In genomic region chr1:178726545-178726944, GRCh38 we compare ENCODE assay signal across 9 cellular contexts. TPM values are rescaled to one million over a fixed set of nuclear protein-coding genes. Genes with fewer than 3 reads are reported as not detected.
DNase-seq lines count a peak whose midpoint lies in the region; ATAC-seq and TF ChIP-seq lines count a peak whose summit lies in the region.
"Had no signal": no experiment of that assay in that cellular context is flagged by ENCODE, and none has a peak within 500 bp of the region (broad histone marks: within the 10 kb centered on the region; RNA-seq: fewer than 3 reads in every experiment).

No MANE protein-coding gene starts in this region.

- H2AFZ ChIP-seq in SU-DHL-6 (ENCODE audit: low read depth, low read length, severe bottlenecking), result no peak overlapping the region
- no peak overlapping the region for H2AFZ ChIP-seq in hepatocyte

- no peaks in the 10 kb centered on the region for H4K20me1 ChIP-seq in SU-DHL-6 (ENCODE audit: low read depth, low read length)
- H4K20me1 ChIP-seq in hepatocyte (ENCODE audit: insufficient read depth, poor library complexity, severe bottlenecking), result no peaks in the 10 kb centered on the region

- H3K79me2 ChIP-seq in SU-DHL-6 (ENCODE audit: insufficient read depth, low read length) (peaks cover 61% of the 10 kb centered on the region), hepatocyte (peaks cover 49% of the 10 kb centered on the region)

- H3K27ac ChIP-seq in SU-DHL-6 (ENCODE audit: low read depth, low read length) (peak overlapping the region; percentile 80), hepatocyte (peak overlapping the region; percentile 95), stomach (peak overlapping the region in 4 of 5 donors; percentile 76 to 93 (median 92))

- peaks cover 26% of the 10 kb centered on the region for H3F3A ChIP-seq in SU-DHL-6 (ENCODE audit: insufficient read depth)

- intact Hi-C loops in stomach (cut with DNase I; ENCODE audit: low total_unique reads), result no loop called here

- peak overlapping the region; percentile 74 for H3K4me3 ChIP-seq in SU-DHL-6 (ENCODE audit: insufficient read depth, low read length, poor library complexity, severe bottlenecking)
- H3K4me3 ChIP-seq in hepatocyte, result peak overlapping the region; percentile 18
- H3K4me3 ChIP-seq in stomach, result peak overlapping the region; percentile 89 to 99 (median 92)

- no peak for TF ChIP-seq EP300 in stomach (IDR thresholded peaks at IDR 0.05)

- 26% methylated on average over 5 of the region's 5 CpGs for WGBS in hepatocyte (ENCODE audit: low lambda C conversion rate, missing lambda C conversion rate)
- WGBS in stomach, 5 donors, result 11 to 20% (median 14%) methylated on average over 5 of the region's 5 CpGs

- TF ChIP-seq CTCF in SU-DHL-6 (IDR thresholded peaks at IDR 0.05; ENCODE audit: insufficient read depth, low read length, poor library complexity, severe bottlenecking) (no peak), hepatocyte (IDR thresholded peaks at IDR 0.05; ENCODE audit: poor library complexity) (no peak), stomach (IDR thresholded peaks at IDR 0.05) (no peak)

- H3K36me3 ChIP-seq in SU-DHL-6 (ENCODE audit: low read length), result peaks cover 21% of the 10 kb centered on the region
- H3K36me3 ChIP-seq in hepatocyte (replicated peaks; ENCODE audit: insufficient read depth, low read depth), result no peaks in the 10 kb centered on the region
- H3K36me3 ChIP-seq in stomach, result no peaks in the 10 kb centered on the region

- no peak for ATAC-seq in HG03045 (IDR thresholded peaks at IDR 0.05; ENCODE audit: unreplicated experiment)
- no peak for ATAC-seq in HG02759 (IDR thresholded peaks at IDR 0.05; ENCODE audit: unreplicated experiment)

- DNase-seq in NCI-H1417 (lab: John Stamatoyannopoulos, UW), result peak in 2 of 3 experiments; percentile 31 to 51
- no peak for DNase-seq in NCI-H1417 treated with DMSO at 0.1 percent for 48 hours (lab: John Stamatoyannopoulos, UW)
- no peak for DNase-seq in hepatocyte (ENCODE audit: low spot score)
- no peak for DNase-seq in stomach
- no peak for DNase-seq in GM19240 (ENCODE audit: insufficient read length, low spot score)
- DNase-seq: NCI-H1092 had no signal

- peak overlapping the region; percentile 83 for H3K9ac ChIP-seq in SU-DHL-6 (ENCODE audit: low read length)

- H3K4me1 ChIP-seq in hepatocyte (ENCODE audit: insufficient read depth) (no peaks in the 10 kb centered on the region), stomach (peaks cover 3 to 25% (median 14%) of the 10 kb centered on the region in 4 donors)

- H3K27me3 ChIP-seq in SU-DHL-6 (ENCODE audit: low read length), result no peaks in the 10 kb centered on the region
- H3K27me3 ChIP-seq in hepatocyte, result no peaks in the 10 kb centered on the region
- no peaks in the 10 kb centered on the region for H3K27me3 ChIP-seq in stomach

- H3K4me2 ChIP-seq in SU-DHL-6 (ENCODE audit: low read depth, low read length, poor library complexity, severe bottlenecking), result peak overlapping the region; percentile 93
- peak overlapping the region; percentile 75 for H3K4me2 ChIP-seq in hepatocyte

- H3K9me3 ChIP-seq in SU-DHL-6 (ENCODE audit: insufficient read depth, low read length) (no peaks in the 10 kb centered on the region), hepatocyte (ENCODE audit: low read depth) (no peaks in the 10 kb centered on the region), stomach (no peaks in the 10 kb centered on the region)

- TF ChIP-seq POLR2A in stomach (IDR thresholded peaks at IDR 0.05), result no peak

- H3K9me2 ChIP-seq in SU-DHL-6 (replicated peaks; ENCODE audit: insufficient read depth, low read length) (no peaks in the 10 kb centered on the region), hepatocyte (replicated peaks; ENCODE audit: insufficient read depth) (no peaks in the 10 kb centered on the region)

RNA-seq across cellular contexts. Expression of gene RALGPS2, which starts 1.5 kb away (rescaled TPM):
- total RNA-seq in hepatocyte, result 31.3 and 35.4 TPM in 2 replicates
- polyA plus RNA-seq in hepatocyte, result 9.3 and 9.5 TPM in 2 replicates
- total RNA-seq in stomach, result 10 to 100 TPM in 3 of 5 donors, 1 to 10 TPM in 2; 6.7 to 72.3 (median 14.0) TPM
- 1 to 10 TPM; 3.1 to 6.0 (median 4.0) TPM for polyA plus RNA-seq in stomach

Comparison
In these comparisons a context has a peak if more than half of its experiments do, and no peak if none do; other contexts are left out.
1. DNase-seq: peak in NCI-H1417 (2 of 3); none in NCI-H1417 treated with DMSO at 0.1 percent for 48 hours (single experiment), hepatocyte (single experiment), stomach (single experiment) and GM19240 (single experiment).
2. H3K4me3 ChIP-seq: peak in every context shown above with its lines; median percentile 92 in stomach; 74 in SU-DHL-6; 18 in hepatocyte.
3. Peak in every context shown above with its lines, with median percentiles within 50 percentile points of each other: H3K27ac ChIP-seq.